30 cellular contexts compared by ENCODE assay signal in the genomic region with DNA sequence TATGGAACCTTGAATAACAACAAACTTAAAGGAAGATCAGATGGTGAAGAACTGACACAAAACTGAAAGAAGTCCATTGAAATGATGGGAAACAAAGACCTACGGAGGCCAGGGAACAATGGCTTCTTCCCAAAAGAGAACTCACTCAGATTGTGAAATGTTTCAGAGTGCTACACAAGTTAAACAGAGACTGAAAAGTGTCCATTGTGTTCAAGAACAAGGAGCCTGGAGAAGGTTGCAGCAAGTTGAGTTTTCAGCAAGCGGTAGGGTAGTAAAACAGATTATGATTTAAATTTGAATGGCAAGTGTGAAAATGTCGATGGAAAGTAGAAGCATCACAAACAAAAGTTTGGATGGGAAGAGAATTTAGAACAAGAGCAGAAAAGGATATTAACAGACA.
"Had no signal": no experiment of that assay in that cellular context is flagged by ENCODE, and none has a peak within 500 bp of the region (broad histone marks: within the 10 kb centered on the region; RNA-seq: fewer than 3 reads in every experiment).

No MANE protein-coding gene starts in this region.

- H3K36me3 ChIP-seq: esophagus squamous epithelium, heart right ventricle, prostate gland, right atrium auricular region, tibial artery had no signal

- H3K27me3 Mint-ChIP-seq: naive thymus-derived CD4-positive, alpha-beta T cell; type B pancreatic cell had no signal

- H3K79me2 ChIP-seq: parathyroid adenoma had no signal

- H2AFZ ChIP-seq: parathyroid adenoma had no signal

- H3K9me3 ChIP-seq: prostate gland, right atrium auricular region, testis, tibial artery had no signal

- H3K27ac ChIP-seq: coronary artery, esophagus squamous epithelium, heart right ventricle, parathyroid adenoma, prostate gland, right atrium auricular region, testis, tibial artery had no signal

- H3K9ac ChIP-seq: parathyroid adenoma had no signal

- H3K36me3 Mint-ChIP-seq: naive thymus-derived CD4-positive, alpha-beta T cell; stimulated activated effector memory CD8-positive, alpha-beta T cell treated with anti-CD3 and anti-CD28 coated beads, Interleukin-12 subunit alpha, Interleukin-12 subunit beta, amount 100 ng/mL, for 72 hours; type B pancreatic cell had no signal

- H3K4me3 Mint-ChIP-seq: naive thymus-derived CD4-positive, alpha-beta T cell; nephron; stimulated activated effector memory CD8-positive, alpha-beta T cell treated with anti-CD3 and anti-CD28 coated beads, Interleukin-12 subunit alpha, Interleukin-12 subunit beta, amount 100 ng/mL, for 72 hours; type B pancreatic cell had no signal

- H3K27me3 ChIP-seq: esophagus squamous epithelium, heart right ventricle, right atrium auricular region, testis, tibial artery had no signal

- DNase-seq: dermis blood vessel endothelial cell; effector memory CD4-positive, alpha-beta T cell; erythroblast; esophagus squamous epithelium; foreskin melanocyte; glutamatergic neuron; heart right ventricle; hypothalamus; kidney; mesenchymal stem cell; midbrain; naive thymus-derived CD4-positive, alpha-beta T cell; stimulated activated CD4-positive, alpha-beta T cell treated with anti-CD3 and anti-CD28 coated beads, Interleukin-12 subunit alpha, Interleukin-12 subunit beta, amount 100 ng/mL, for 4 hours; stimulated activated CD4-positive, alpha-beta T cell treated with anti-CD3 and anti-CD28 coated beads, Interleukin-1b, Interleukin-23, amount 100 ng/mL, for 48 hours; stimulated activated CD4-positive, alpha-beta T cell treated with anti-CD3 and anti-CD28 coated beads, Interleukin-4, amount 100 ng/mL, for 24 hours; stimulated activated naive CD8-positive, alpha-beta T cell treated with anti-CD3 and anti-CD28 coated beads, Interleukin-15, Interleukin-2, amounts not matched to agents 100 U/mL and 50 U/mL, for 24 hours; substantia nigra; testis; tibial artery had no signal

- ATAC-seq: heart right ventricle; left lobe of liver; naive thymus-derived CD4-positive, alpha-beta T cell; sciatic nerve; stimulated activated effector memory CD8-positive, alpha-beta T cell treated with anti-CD3 and anti-CD28 coated beads, Interleukin-12 subunit alpha, Interleukin-12 subunit beta, amount 100 ng/mL, for 72 hours; stimulated activated naive CD8-positive, alpha-beta T cell treated with anti-CD3 and anti-CD28 coated beads, Interleukin-15, Interleukin-2, amounts not matched to agents 100 U/mL and 50 U/mL, for 24 hours had no signal

- H3K4me1 ChIP-seq: esophagus squamous epithelium, heart right ventricle, parathyroid adenoma, prostate gland, right atrium auricular region, testis, tibial artery had no signal

- H3K9me3 Mint-ChIP-seq: nephron had no signal

- H3K27ac Mint-ChIP-seq: naive thymus-derived CD4-positive, alpha-beta T cell; nephron; stimulated activated effector memory CD8-positive, alpha-beta T cell treated with anti-CD3 and anti-CD28 coated beads, Interleukin-12 subunit alpha, Interleukin-12 subunit beta, amount 100 ng/mL, for 72 hours; type B pancreatic cell had no signal

- H3K4me3 ChIP-seq: coronary artery, esophagus squamous epithelium, heart right ventricle, lung, prostate gland, right atrium auricular region, smooth muscle cell, testis, tibial artery had no signal

- H3K4me2 ChIP-seq: smooth muscle cell had no signal

- H3K4me1 Mint-ChIP-seq: naive thymus-derived CD4-positive, alpha-beta T cell; stimulated activated effector memory CD8-positive, alpha-beta T cell treated with anti-CD3 and anti-CD28 coated beads, Interleukin-12 subunit alpha, Interleukin-12 subunit beta, amount 100 ng/mL, for 72 hours had no signal
